9 cellular contexts compared by ENCODE assay signal in genomic region chr3:184186902-184187207, GRCh38. TPM values are rescaled to one million over a fixed set of nuclear protein-coding genes. Genes with fewer than 3 reads are reported as not detected.
DNase-seq lines count a peak whose midpoint lies in the region; ATAC-seq and TF ChIP-seq lines count a peak whose summit lies in the region.
"Had no signal": no experiment of that assay in that cellular context is flagged by ENCODE, and none has a peak within 500 bp of the region (broad histone marks: within the 10 kb centered on the region; RNA-seq: fewer than 3 reads in every experiment).

No MANE protein-coding gene starts in this region.

- H3K9me3 Mint-ChIP-seq in activated CD8-positive, alpha-beta memory T cell treated with anti-CD3 and anti-CD28 coated beads, Interleukin-2, amount 10 ng/mL, durations not matched to agents 7 days and 5 days (ENCODE audit: low read depth), result no peaks in the 10 kb centered on the region
- H3K9me3 Mint-ChIP-seq in activated naive CD8-positive, alpha-beta T cell treated with anti-CD3 and anti-CD28 coated beads, Interleukin-2, amount 50 U/mL, for 24 hours, result no peaks in the 10 kb centered on the region

- CTCF ChIA-PET in activated CD8-positive, alpha-beta memory T cell treated with anti-CD3 and anti-CD28 coated beads, Interleukin-2, amount 10 ng/mL, durations not matched to agents 7 days and 5 days (lab: Charles Lee), result interaction anchor here (0.7 to 3.4 kb wide), 3 partner anchors 41 to 65 kb away, joined by 3 to 20 read pairs (median 3); partner anchors contain the start of gene EIF2B5

- H3K36me3 ChIP-seq in left lung (peaks cover 5 to 73% of the 10 kb centered on the region in 2 donors), thoracic aorta (peaks cover 61% of the 10 kb centered on the region)

- H3K4me1 ChIP-seq in left lung, result peaks cover 12 to 35% of the 10 kb centered on the region in 2 donors
- peaks cover 10 to 24% of the 10 kb centered on the region in 2 donors for H3K4me1 ChIP-seq in thoracic aorta (ENCODE audit: control insufficient read depth in 1 of 2, low read depth in 2 of 2)

- peaks cover 36% of the 10 kb centered on the region for H3K36me3 Mint-ChIP-seq in activated CD8-positive, alpha-beta memory T cell treated with anti-CD3 and anti-CD28 coated beads, Interleukin-2, amount 10 ng/mL, durations not matched to agents 7 days and 5 days
- H3K36me3 Mint-ChIP-seq in activated naive CD8-positive, alpha-beta T cell treated with anti-CD3 and anti-CD28 coated beads, Interleukin-2, amount 50 U/mL, for 24 hours (ENCODE audit: low read depth), result peaks cover 44% of the 10 kb centered on the region

- no peaks in the 10 kb centered on the region for H3K9me3 ChIP-seq in left lung
- H3K9me3 ChIP-seq in thoracic aorta, result no peaks in the 10 kb centered on the region

- no peak for DNase-seq in activated CD8-positive, alpha-beta memory T cell treated with anti-CD3 and anti-CD28 coated beads, Interleukin-2, amount 10 ng/mL, durations not matched to agents 7 days and 5 days
- DNase-seq in activated CD8-positive, alpha-beta memory T cell treated with anti-CD3 and anti-CD28 coated beads, Interleukin-2, amount 50 U/mL, for 4 hours, result no peak
- no peak for DNase-seq in activated naive CD8-positive, alpha-beta T cell treated with anti-CD3 and anti-CD28 coated beads, Interleukin-2, amount 50 U/mL, for 24 hours
- DNase-seq in left lung (no peak), thoracic aorta (ENCODE audit: low spot score) (no peak), RKO (ENCODE audit: low spot score) (no peak)
- DNase-seq: NCI-H2171 treated with DMSO at 0.1 percent for 48 hours had no signal

- no peaks in the 10 kb centered on the region for H3K27me3 ChIP-seq in left lung
- no peaks in the 10 kb centered on the region for H3K27me3 ChIP-seq in thoracic aorta (replicated peaks; ENCODE audit: insufficient read depth)

- peaks cover 30% of the 10 kb centered on the region for H3K4me1 Mint-ChIP-seq in activated CD8-positive, alpha-beta memory T cell treated with anti-CD3 and anti-CD28 coated beads, Interleukin-2, amount 10 ng/mL, durations not matched to agents 7 days and 5 days
- peaks cover 31% of the 10 kb centered on the region for H3K4me1 Mint-ChIP-seq in activated naive CD8-positive, alpha-beta T cell treated with anti-CD3 and anti-CD28 coated beads, Interleukin-2, amount 50 U/mL, for 24 hours

- no peak for ATAC-seq in activated CD8-positive, alpha-beta memory T cell treated with anti-CD3 and anti-CD28 coated beads, Interleukin-2, amount 10 ng/mL, durations not matched to agents 7 days and 5 days
- no peak for ATAC-seq in activated naive CD8-positive, alpha-beta T cell treated with anti-CD3 and anti-CD28 coated beads, Interleukin-2, amount 50 U/mL, for 24 hours
- no peak for ATAC-seq in left lung
- ATAC-seq in thoracic aorta (ENCODE audit: insufficient number of reproducible peaks, low FRiP score, low read depth), result no peak
- ATAC-seq in GM21825 (IDR thresholded peaks at IDR 0.05; ENCODE audit: unreplicated experiment), result no peak
- no peak for ATAC-seq in HG02588 (IDR thresholded peaks at IDR 0.05; ENCODE audit: unreplicated experiment)

- no peak for TF ChIP-seq CTCF in left lung (IDR thresholded peaks at IDR 0.05)
- no peak for TF ChIP-seq CTCF in thoracic aorta (IDR thresholded peaks at IDR 0.05)

- peak overlapping the region; percentile 91 for H3K27ac Mint-ChIP-seq in activated CD8-positive, alpha-beta memory T cell treated with anti-CD3 and anti-CD28 coated beads, Interleukin-2, amount 10 ng/mL, durations not matched to agents 7 days and 5 days
- peak overlapping the region; percentile 93 for H3K27ac Mint-ChIP-seq in activated naive CD8-positive, alpha-beta T cell treated with anti-CD3 and anti-CD28 coated beads, Interleukin-2, amount 50 U/mL, for 24 hours

- no peaks in the 10 kb centered on the region for H3K27me3 Mint-ChIP-seq in activated CD8-positive, alpha-beta memory T cell treated with anti-CD3 and anti-CD28 coated beads, Interleukin-2, amount 10 ng/mL, durations not matched to agents 7 days and 5 days
- no peaks in the 10 kb centered on the region for H3K27me3 Mint-ChIP-seq in activated naive CD8-positive, alpha-beta T cell treated with anti-CD3 and anti-CD28 coated beads, Interleukin-2, amount 50 U/mL, for 24 hours

- H3K27ac ChIP-seq in left lung (peak overlapping the region in 1 of 2 donors; percentile 87), thoracic aorta (peak overlapping the region in 1 of 2 donors; percentile 71)

- H3K4me3 ChIP-seq in left lung (peak overlapping the region; percentile 82 to 89), thoracic aorta (peak overlapping the region; percentile 87)

- intact Hi-C loops in left lung (cut with DNase I), result no loop called here

- H3K4me3 Mint-ChIP-seq in activated CD8-positive, alpha-beta memory T cell treated with anti-CD3 and anti-CD28 coated beads, Interleukin-2, amount 10 ng/mL, durations not matched to agents 7 days and 5 days, result peak overlapping the region; percentile 86
- peak overlapping the region; percentile 98 for H3K4me3 Mint-ChIP-seq in activated naive CD8-positive, alpha-beta T cell treated with anti-CD3 and anti-CD28 coated beads, Interleukin-2, amount 50 U/mL, for 24 hours

RNA-seq across cellular contexts. Expression of gene ABCF3, which starts 0.9 kb away (rescaled TPM):
- total RNA-seq in activated CD8-positive, alpha-beta memory T cell treated with anti-CD3 and anti-CD28 coated beads, Interleukin-2, amount 10 ng/mL, durations not matched to agents 7 days and 5 days, result 10 to 100 TPM; 57.6 to 60.2 TPM
- total RNA-seq in left lung, result 10 to 100 TPM; 63.3 to 69.9 TPM
- 10 to 100 TPM; 50.2 to 62.1 TPM for total RNA-seq in thoracic aorta

RNA-seq across cellular contexts. Expression of gene AP2M1, which starts 12.2 kb away (rescaled TPM):
- 100 to 1,000 TPM; 218 to 230 TPM for total RNA-seq in activated CD8-positive, alpha-beta memory T cell treated with anti-CD3 and anti-CD28 coated beads, Interleukin-2, amount 10 ng/mL, durations not matched to agents 7 days and 5 days
- 100 to 1,000 TPM; 296 to 347 TPM for total RNA-seq in left lung
- 100 to 1,000 TPM; 194 to 203 TPM for total RNA-seq in thoracic aorta

RNA-seq across cellular contexts. Expression of gene DVL3, which starts 31.7 kb away (rescaled TPM):
- total RNA-seq in activated CD8-positive, alpha-beta memory T cell treated with anti-CD3 and anti-CD28 coated beads, Interleukin-2, amount 10 ng/mL, durations not matched to agents 7 days and 5 days, result 10 to 100 TPM; 42.6 to 44.2 TPM
- total RNA-seq in left lung (10 to 100 TPM; 62.5 to 72.6 TPM), thoracic aorta (100 to 1,000 TPM in 1 of 2 donors, 10 to 100 TPM in 1; 50.5 to 102 TPM)

RNA-seq across cellular contexts. Expression of gene VWA5B2, which starts 42.5 kb away (rescaled TPM):
- not detected for total RNA-seq in activated CD8-positive, alpha-beta memory T cell treated with anti-CD3 and anti-CD28 coated beads, Interleukin-2, amount 10 ng/mL, durations not matched to agents 7 days and 5 days
- total RNA-seq in left lung (under 1 TPM in 1 of 2 donors, not detected in 1; 0.31 TPM), thoracic aorta (not detected)

RNA-seq across cellular contexts. Expression of gene EIF2B5, which starts 51.7 kb away (rescaled TPM):
- total RNA-seq in activated CD8-positive, alpha-beta memory T cell treated with anti-CD3 and anti-CD28 coated beads, Interleukin-2, amount 10 ng/mL, durations not matched to agents 7 days and 5 days, result 10 to 100 TPM; 52.2 to 61.6 TPM
- total RNA-seq in left lung, result 10 to 100 TPM; 32.2 to 44.5 TPM
- total RNA-seq in thoracic aorta, result 10 to 100 TPM; 38.7 to 39.7 TPM
